In genomic region chr2:64311948-64312621, GRCh38 we compare ENCODE assay signal across 8 cellular contexts.
DNase-seq lines count a peak whose midpoint lies in the region; TF ChIP-seq lines count a peak whose summit lies in the region.

No MANE protein-coding gene starts in this region.

- peak; percentile 77 for TF ChIP-seq CTCF in AG10803 (conservative IDR thresholded peaks at IDR 0.05; ENCODE audit: low read length)
- peak; percentile 61 for TF ChIP-seq CTCF in cardiac muscle cell (IDR thresholded peaks at IDR 0.05; ENCODE audit: low read depth, low read length)
- TF ChIP-seq CTCF in MM.1S (IDR thresholded peaks at IDR 0.05; ENCODE audit: low read length): no peak

- no peaks in the 10 kb centered on the region for H3K27me3 ChIP-seq in cardiac muscle cell
- no peaks in the 10 kb centered on the region for H3K27me3 ChIP-seq in effector memory CD4-positive, alpha-beta T cell (replicated peaks; ENCODE audit: control insufficient read depth, insufficient read depth, low read length, poor library complexity, severe bottlenecking)
- H3K27me3 ChIP-seq in MM.1S (replicated peaks; ENCODE audit: insufficient read depth, low read length): no peaks in the 10 kb centered on the region

- no peaks in the 10 kb centered on the region for H3K36me3 ChIP-seq in cardiac muscle cell
- no peaks in the 10 kb centered on the region for H3K36me3 ChIP-seq in effector memory CD4-positive, alpha-beta T cell (ENCODE audit: control insufficient read depth, insufficient read depth, low read length)
- H3K36me3 ChIP-seq in MM.1S (replicated peaks; ENCODE audit: insufficient read depth, low read length): no peaks in the 10 kb centered on the region

- intact Hi-C loops in posterior vena cava (cut with DNase I): no loop called here

- H3K9me3 ChIP-seq in cardiac muscle cell (ENCODE audit: low read depth) (no peaks in the 10 kb centered on the region), MM.1S (replicated peaks; ENCODE audit: insufficient read depth, low read length) (no peaks in the 10 kb centered on the region)
- no peaks in the 10 kb centered on the region for H3K9me3 ChIP-seq in effector memory CD4-positive, alpha-beta T cell (ENCODE audit: control insufficient read depth, low read length)

- H3K9me2 ChIP-seq in MM.1S (replicated peaks; ENCODE audit: insufficient read depth, low read length): no peaks in the 10 kb centered on the region

- no peaks in the 10 kb centered on the region for H3K79me2 ChIP-seq in MM.1S (ENCODE audit: low read length)

- H2AFZ ChIP-seq in MM.1S (ENCODE audit: low read length): no peak overlapping the region

- H3K9ac ChIP-seq in MM.1S (ENCODE audit: low read length): no peak overlapping the region

- H3K4me3 ChIP-seq in AG10803 (ENCODE audit: low read length) (peak overlapping the region; percentile 34), cardiac muscle cell (no peak overlapping the region), MM.1S (ENCODE audit: low read length) (no peak overlapping the region)
- H3K4me3 ChIP-seq in effector memory CD4-positive, alpha-beta T cell (ENCODE audit: insufficient read depth, low read depth, low read length, poor library complexity, severe bottlenecking): no peak overlapping the region

- H3K4me2 ChIP-seq in MM.1S (ENCODE audit: low read depth, low read length): no peak overlapping the region

- H3K27ac ChIP-seq in cardiac muscle cell (no peak overlapping the region), MM.1S (ENCODE audit: low read length) (no peak overlapping the region)
- H3K27ac ChIP-seq in effector memory CD4-positive, alpha-beta T cell (ENCODE audit: insufficient read depth, low read length, poor library complexity, severe bottlenecking): no peak overlapping the region

- no peaks in the 10 kb centered on the region for H3F3A ChIP-seq in MM.1S (ENCODE audit: insufficient read depth, low read length)

- H3K4me1 ChIP-seq in cardiac muscle cell (ENCODE audit: low read depth): peaks cover 10% of the 10 kb centered on the region
- no peaks in the 10 kb centered on the region for H3K4me1 ChIP-seq in effector memory CD4-positive, alpha-beta T cell (ENCODE audit: control insufficient read depth, insufficient read depth, low read length, poor library complexity, severe bottlenecking)
- no peaks in the 10 kb centered on the region for H3K4me1 ChIP-seq in MM.1S (ENCODE audit: low read length)

- H4K20me1 ChIP-seq in MM.1S (ENCODE audit: insufficient read depth, low read length): no peaks in the 10 kb centered on the region

- DNase-seq in AG10803 (ENCODE audit: low read depth) (peak; percentile 88), M059J (ENCODE audit: low read depth) (peak; percentile 73), amniotic epithelial cell (ENCODE audit: low read depth) (peak; percentile 91), cardiac muscle cell (ENCODE audit: low read depth in 1 of 2, low spot score in 1 of 2) (peak; percentile 58 to 97), posterior vena cava (ENCODE audit: low spot score) (peak; percentile 88), MM.1S (no peak), T-helper 2 cell (no peak)
- no peak for DNase-seq in effector memory CD4-positive, alpha-beta T cell

Comparison
In these comparisons a context has a peak if more than half of its experiments do, and no peak if none do; other contexts are left out.
1. DNase-seq: peak in AG10803 (single experiment), M059J (single experiment), amniotic epithelial cell (single experiment), cardiac muscle cell (2 of 2) and posterior vena cava (single experiment); none in effector memory CD4-positive, alpha-beta T cell (0 of 3), MM.1S (single experiment) and T-helper 2 cell (0 of 5).